In genomic region chr22:22408731-22409696, GRCh38 we compare ENCODE assay signal across 1 cellular context.
A peak's percentile ranks its signal among the peaks of the same experiment; 100 is the strongest.
TF ChIP-seq lines count a peak whose summit lies in the region.

No MANE protein-coding gene starts in this region.

TF ChIP-seq in K562, 482 proteins besides CTCF, POLR2A, EP300 and RAD21 (continued from another document and continues in another):
- TF ChIP-seq, protein P1, sequence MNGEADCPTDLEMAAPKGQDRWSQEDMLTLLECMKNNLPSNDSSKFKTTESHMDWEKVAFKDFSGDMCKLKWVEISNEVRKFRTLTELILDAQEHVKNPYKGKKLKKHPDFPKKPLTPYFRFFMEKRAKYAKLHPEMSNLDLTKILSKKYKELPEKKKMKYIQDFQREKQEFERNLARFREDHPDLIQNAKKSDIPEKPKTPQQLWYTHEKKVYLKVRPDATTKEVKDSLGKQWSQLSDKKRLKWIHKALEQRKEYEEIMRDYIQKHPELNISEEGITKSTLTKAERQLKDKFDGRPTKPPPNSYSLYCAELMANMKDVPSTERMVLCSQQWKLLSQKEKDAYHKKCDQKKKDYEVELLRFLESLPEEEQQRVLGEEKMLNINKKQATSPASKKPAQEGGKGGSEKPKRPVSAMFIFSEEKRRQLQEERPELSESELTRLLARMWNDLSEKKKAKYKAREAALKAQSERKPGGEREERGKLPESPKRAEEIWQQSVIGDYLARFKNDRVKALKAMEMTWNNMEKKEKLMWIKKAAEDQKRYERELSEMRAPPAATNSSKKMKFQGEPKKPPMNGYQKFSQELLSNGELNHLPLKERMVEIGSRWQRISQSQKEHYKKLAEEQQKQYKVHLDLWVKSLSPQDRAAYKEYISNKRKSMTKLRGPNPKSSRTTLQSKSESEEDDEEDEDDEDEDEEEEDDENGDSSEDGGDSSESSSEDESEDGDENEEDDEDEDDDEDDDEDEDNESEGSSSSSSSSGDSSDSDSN (IDR thresholded peaks at IDR 0.05; ENCODE audit: borderline replicate concordance in 1 of 2, low read depth in 2 of 2, low read length in 2 of 2), result no peak
- TF ChIP-seq ZNF589 (CRISPR knock-in tag; IDR thresholded peaks at IDR 0.05; ENCODE audit: low read depth) (no peak), ARHGAP35 (IDR thresholded peaks at IDR 0.05; ENCODE audit: partially characterized antibody) (no peak), WHSC1 (IDR thresholded peaks at IDR 0.05; ENCODE audit: low read length) (no peak), GTF2E2 (tag; IDR thresholded peaks at IDR 0.05) (no peak), RBM34 (IDR thresholded peaks at IDR 0.05; ENCODE audit: borderline replicate concordance, insufficient read depth, low read length) (no peak), BRCA1 (IDR thresholded peaks at IDR 0.05) (no peak), BRCA1 (CRISPR knock-in tag; IDR thresholded peaks at IDR 0.05) (no peak), ZNF707 (CRISPR knock-in tag; conservative IDR thresholded peaks at IDR 0.05) (no peak), ZSCAN32 (CRISPR knock-in tag; IDR thresholded peaks at IDR 0.05) (no peak), BRD9 (IDR thresholded peaks at IDR 0.05; ENCODE audit: low read depth, partially characterized antibody) (no peak), TFAM (CRISPR knock-in tag; conservative IDR thresholded peaks at IDR 0.05) (no peak), LCOR (CRISPR knock-in tag; IDR thresholded peaks at IDR 0.05) (no peak), E2F5 (CRISPR knock-in tag; IDR thresholded peaks at IDR 0.05) (no peak), RNF2 (IDR thresholded peaks at IDR 0.05) (no peak), CBX3 (IDR thresholded peaks at IDR 0.05; ENCODE audit: borderline replicate concordance in 1 of 2, low read length in 2 of 2) (no peak), NR4A1 (CRISPR knock-in tag; IDR thresholded peaks at IDR 0.05) (no peak), NR4A1 (tag; IDR thresholded peaks at IDR 0.05) (no peak), ZNF444 (CRISPR knock-in tag; IDR thresholded peaks at IDR 0.05) (no peak), ZNF263 (CRISPR knock-in tag; IDR thresholded peaks at IDR 0.05; ENCODE audit: borderline replicate concordance) (0 out of 2 replicates have a peak, but pooled peaks have one; percentile 48), HMGN3 (IDR thresholded peaks at IDR 0.05; ENCODE audit: borderline replicate concordance, extremely low read depth, insufficient read length, low read depth, low read length) (no peak), MCM3 (IDR thresholded peaks at IDR 0.05) (no peak), HDAC2 (IDR thresholded peaks at IDR 0.05) (no peak), ZBED1 (IDR thresholded peaks at IDR 0.05) (no peak), HSF4 (CRISPR knock-in tag; IDR thresholded peaks at IDR 0.05; ENCODE audit: borderline replicate concordance) (no peak), ETV1 (tag; conservative IDR thresholded peaks at IDR 0.05; ENCODE audit: low read depth) (no peak), PRPF4 (IDR thresholded peaks at IDR 0.05; ENCODE audit: insufficient read depth, low read depth, low read length, poor library complexity, severe bottlenecking) (no peak), MTF1 (CRISPR knock-in tag; IDR thresholded peaks at IDR 0.05; ENCODE audit: borderline replicate concordance) (0 out of 2 replicates have a peak, but pooled peaks have one; percentile 27), JUN (IDR thresholded peaks at IDR 0.05; ENCODE audit: borderline replicate concordance, low read depth, low read length) (no peak), JUN (CRISPR knock-in tag; IDR thresholded peaks at IDR 0.05; ENCODE audit: borderline replicate concordance) (no peak), SLC30A9 (CRISPR knock-in tag; IDR thresholded peaks at IDR 0.05) (no peak), FOS (IDR thresholded peaks at IDR 0.05; ENCODE audit: extremely low read depth, insufficient read length) (no peak), TBP (optimal IDR thresholded peaks at IDR 0.05; ENCODE audit: low read depth, low read length) (peak; percentile 15), ZNF146 (CRISPR knock-in tag; IDR thresholded peaks at IDR 0.05; ENCODE audit: unreplicated experiment) (no peak), NCOA1 (IDR thresholded peaks at IDR 0.05; ENCODE audit: low read depth) (no peak), KDM1A (IDR thresholded peaks at IDR 0.05) (no peak), SMC3 (conservative IDR thresholded peaks at IDR 0.05; ENCODE audit: insufficient read depth, low read depth, low read length) (peak; percentile 89), ARID1B (IDR thresholded peaks at IDR 0.05) (no peak), TAF1 (IDR thresholded peaks at IDR 0.05; ENCODE audit: control insufficient read depth, extremely low read depth, insufficient read depth, low read length, severe bottlenecking) (no peak), BRD4 (IDR thresholded peaks at IDR 0.05) (no peak), ELF2 (CRISPR knock-in tag; IDR thresholded peaks at IDR 0.05) (no peak), SIX5 (IDR thresholded peaks at IDR 0.05; ENCODE audit: borderline replicate concordance in 1 of 2, insufficient read depth in 1 of 2, low read depth in 1 of 2, low read length in 2 of 2) (no peak), SREBF1 (IDR thresholded peaks at IDR 0.05; ENCODE audit: borderline replicate concordance, low read depth, low read length) (no peak), ZFP36 (IDR thresholded peaks at IDR 0.05; ENCODE audit: low read depth, low read length, partially characterized antibody) (no peak), ZNF785 (CRISPR knock-in tag; IDR thresholded peaks at IDR 0.05) (no peak), SP1 (CRISPR knock-in tag; IDR thresholded peaks at IDR 0.05) (no peak), HNRNPL (IDR thresholded peaks at IDR 0.05; ENCODE audit: low read depth, low read length) (no peak), MTA1 (IDR thresholded peaks at IDR 0.05; ENCODE audit: borderline replicate concordance) (no peak), ZNF324 (CRISPR knock-in tag; IDR thresholded peaks at IDR 0.05) (no peak), JUNB (CRISPR knock-in tag; conservative IDR thresholded peaks at IDR 0.05) (no peak), MED1 (CRISPR knock-in tag; IDR thresholded peaks at IDR 0.05; ENCODE audit: borderline replicate concordance) (no peak), TAF7 (tag; IDR thresholded peaks at IDR 0.05) (no peak), NR1H2 (CRISPR knock-in tag; IDR thresholded peaks at IDR 0.05) (no peak), EHMT2 (IDR thresholded peaks at IDR 0.05) (no peak), HMG20A (CRISPR knock-in tag; conservative IDR thresholded peaks at IDR 0.05) (no peak), CCAR2 (IDR thresholded peaks at IDR 0.05; ENCODE audit: low read depth, low read length) (no peak), PHB (CRISPR knock-in tag; IDR thresholded peaks at IDR 0.05) (0 out of 2 replicates have a peak, but pooled peaks have one; percentile 82), ELF1 (tag; IDR thresholded peaks at IDR 0.05) (no peak), RBM15 (IDR thresholded peaks at IDR 0.05; ENCODE audit: insufficient read depth, low read length) (no peak), ZNF75A (CRISPR knock-in tag; IDR thresholded peaks at IDR 0.05) (no peak), SIRT6 (IDR thresholded peaks at IDR 0.05; ENCODE audit: low read depth, low read length) (no peak), CEBPG (CRISPR knock-in tag; IDR thresholded peaks at IDR 0.05) (peak; percentile 11), CEBPG (tag; conservative IDR thresholded peaks at IDR 0.05 in 1 of 2, IDR thresholded peaks at IDR 0.05 in 1 of 2) (no peak), SRSF7 (optimal IDR thresholded peaks at IDR 0.05; ENCODE audit: low read depth, low read length) (no peak), XRCC5 (IDR thresholded peaks at IDR 0.05; ENCODE audit: low read depth, low read length) (peak; percentile 88), SMAD1 (IDR thresholded peaks at IDR 0.05; ENCODE audit: low read depth, low read length, partially characterized antibody) (no peak), SMARCB1 (IDR thresholded peaks at IDR 0.05; ENCODE audit: insufficient read length, low read depth) (no peak), RBM17 (IDR thresholded peaks at IDR 0.05; ENCODE audit: borderline replicate concordance, low read depth, low read length) (no peak), XRCC4 (IDR thresholded peaks at IDR 0.05; ENCODE audit: extremely low read depth, insufficient read depth, insufficient read length) (no peak), TSC22D4 (tag; IDR thresholded peaks at IDR 0.05) (no peak), CC2D1A (IDR thresholded peaks at IDR 0.05) (peak; percentile 56; the same call in 1 of the 2 replicates), BCL6 (CRISPR knock-in tag; IDR thresholded peaks at IDR 0.05) (no peak), PHB2 (IDR thresholded peaks at IDR 0.05; ENCODE audit: low read depth) (no peak), HDAC1 (IDR thresholded peaks at IDR 0.05) (no peak), ZNF507 (tag; conservative IDR thresholded peaks at IDR 0.05) (no peak), THRAP3 (IDR thresholded peaks at IDR 0.05; ENCODE audit: borderline replicate concordance) (no peak), ZNF175 (CRISPR knock-in tag; IDR thresholded peaks at IDR 0.05; ENCODE audit: low read depth) (no peak), ZNF253 (CRISPR knock-in tag; conservative IDR thresholded peaks at IDR 0.05) (no peak), THAP7 (CRISPR knock-in tag; IDR thresholded peaks at IDR 0.05) (0 out of 2 replicates have a peak, but pooled peaks have one; percentile 13)
- TF ChIP-seq, protein P2, sequence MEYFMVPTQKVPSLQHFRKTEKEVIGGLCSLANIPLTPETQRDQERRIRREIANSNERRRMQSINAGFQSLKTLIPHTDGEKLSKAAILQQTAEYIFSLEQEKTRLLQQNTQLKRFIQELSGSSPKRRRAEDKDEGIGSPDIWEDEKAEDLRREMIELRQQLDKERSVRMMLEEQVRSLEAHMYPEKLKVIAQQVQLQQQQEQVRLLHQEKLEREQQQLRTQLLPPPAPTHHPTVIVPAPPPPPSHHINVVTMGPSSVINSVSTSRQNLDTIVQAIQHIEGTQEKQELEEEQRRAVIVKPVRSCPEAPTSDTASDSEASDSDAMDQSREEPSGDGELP (CRISPR knock-in tag; IDR thresholded peaks at IDR 0.05; ENCODE audit: borderline replicate concordance), result peak; percentile 43; the same call in 1 of the 2 replicates
- TF ChIP-seq, protein P3, sequence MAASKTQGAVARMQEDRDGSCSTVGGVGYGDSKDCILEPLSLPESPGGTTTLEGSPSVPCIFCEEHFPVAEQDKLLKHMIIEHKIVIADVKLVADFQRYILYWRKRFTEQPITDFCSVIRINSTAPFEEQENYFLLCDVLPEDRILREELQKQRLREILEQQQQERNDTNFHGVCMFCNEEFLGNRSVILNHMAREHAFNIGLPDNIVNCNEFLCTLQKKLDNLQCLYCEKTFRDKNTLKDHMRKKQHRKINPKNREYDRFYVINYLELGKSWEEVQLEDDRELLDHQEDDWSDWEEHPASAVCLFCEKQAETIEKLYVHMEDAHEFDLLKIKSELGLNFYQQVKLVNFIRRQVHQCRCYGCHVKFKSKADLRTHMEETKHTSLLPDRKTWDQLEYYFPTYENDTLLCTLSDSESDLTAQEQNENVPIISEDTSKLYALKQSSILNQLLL (CRISPR knock-in tag; IDR thresholded peaks at IDR 0.05; ENCODE audit: borderline replicate concordance), result no peak
- TF ChIP-seq, protein P4, sequence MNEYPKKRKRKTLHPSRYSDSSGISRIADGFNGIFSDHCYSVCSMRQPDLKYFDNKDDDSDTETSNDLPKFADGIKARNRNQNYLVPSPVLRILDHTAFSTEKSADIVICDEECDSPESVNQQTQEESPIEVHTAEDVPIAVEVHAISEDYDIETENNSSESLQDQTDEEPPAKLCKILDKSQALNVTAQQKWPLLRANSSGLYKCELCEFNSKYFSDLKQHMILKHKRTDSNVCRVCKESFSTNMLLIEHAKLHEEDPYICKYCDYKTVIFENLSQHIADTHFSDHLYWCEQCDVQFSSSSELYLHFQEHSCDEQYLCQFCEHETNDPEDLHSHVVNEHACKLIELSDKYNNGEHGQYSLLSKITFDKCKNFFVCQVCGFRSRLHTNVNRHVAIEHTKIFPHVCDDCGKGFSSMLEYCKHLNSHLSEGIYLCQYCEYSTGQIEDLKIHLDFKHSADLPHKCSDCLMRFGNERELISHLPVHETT (CRISPR knock-in tag; conservative IDR thresholded peaks at IDR 0.05 in 1 of 2, IDR thresholded peaks at IDR 0.05 in 1 of 2), result 0 out of 4 replicates have a peak, but pooled peaks of 1 of the 2 experiments have one; percentile 82
- TF ChIP-seq, protein P5, sequence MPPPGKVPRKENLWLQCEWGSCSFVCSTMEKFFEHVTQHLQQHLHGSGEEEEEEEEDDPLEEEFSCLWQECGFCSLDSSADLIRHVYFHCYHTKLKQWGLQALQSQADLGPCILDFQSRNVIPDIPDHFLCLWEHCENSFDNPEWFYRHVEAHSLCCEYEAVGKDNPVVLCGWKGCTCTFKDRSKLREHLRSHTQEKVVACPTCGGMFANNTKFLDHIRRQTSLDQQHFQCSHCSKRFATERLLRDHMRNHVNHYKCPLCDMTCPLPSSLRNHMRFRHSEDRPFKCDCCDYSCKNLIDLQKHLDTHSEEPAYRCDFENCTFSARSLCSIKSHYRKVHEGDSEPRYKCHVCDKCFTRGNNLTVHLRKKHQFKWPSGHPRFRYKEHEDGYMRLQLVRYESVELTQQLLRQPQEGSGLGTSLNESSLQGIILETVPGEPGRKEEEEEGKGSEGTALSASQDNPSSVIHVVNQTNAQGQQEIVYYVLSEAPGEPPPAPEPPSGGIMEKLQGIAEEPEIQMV (tag; conservative IDR thresholded peaks at IDR 0.05; ENCODE audit: low read depth), result peak; percentile 93
- TF ChIP-seq, protein P6, sequence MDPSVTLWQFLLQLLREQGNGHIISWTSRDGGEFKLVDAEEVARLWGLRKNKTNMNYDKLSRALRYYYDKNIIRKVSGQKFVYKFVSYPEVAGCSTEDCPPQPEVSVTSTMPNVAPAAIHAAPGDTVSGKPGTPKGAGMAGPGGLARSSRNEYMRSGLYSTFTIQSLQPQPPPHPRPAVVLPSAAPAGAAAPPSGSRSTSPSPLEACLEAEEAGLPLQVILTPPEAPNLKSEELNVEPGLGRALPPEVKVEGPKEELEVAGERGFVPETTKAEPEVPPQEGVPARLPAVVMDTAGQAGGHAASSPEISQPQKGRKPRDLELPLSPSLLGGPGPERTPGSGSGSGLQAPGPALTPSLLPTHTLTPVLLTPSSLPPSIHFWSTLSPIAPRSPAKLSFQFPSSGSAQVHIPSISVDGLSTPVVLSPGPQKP (CRISPR knock-in tag; IDR thresholded peaks at IDR 0.05), result no peak
